In the genomic region with DNA sequence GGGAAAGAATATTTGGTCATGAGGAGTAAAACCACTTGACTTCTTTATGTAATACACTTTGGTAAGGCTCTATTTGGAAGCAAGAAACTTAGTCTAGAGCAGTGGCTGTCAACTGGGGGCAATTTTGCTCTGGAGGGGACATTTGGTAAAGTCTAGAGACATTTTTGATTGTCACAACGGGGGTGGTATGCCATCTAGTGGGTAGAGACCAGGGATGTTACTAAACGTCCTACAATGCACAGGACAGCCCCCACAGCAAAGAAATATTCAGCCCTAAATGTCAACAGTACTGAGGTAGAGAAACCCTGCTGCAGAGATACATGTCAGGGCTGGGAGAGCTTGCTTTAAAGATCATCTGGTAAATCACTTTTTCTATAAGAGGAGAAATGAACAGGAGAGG, we compare ENCODE assay signal across 11 cellular contexts. TPM values are rescaled to one million over a fixed set of nuclear protein-coding genes. Genes with fewer than 3 reads are reported as not detected.
DNase-seq lines count a peak whose midpoint lies in the region; ATAC-seq and TF ChIP-seq lines count a peak whose summit lies in the region.
"Had no signal": no experiment of that assay in that cellular context is flagged by ENCODE, and none has a peak within 500 bp of the region (broad histone marks: within the 10 kb centered on the region; RNA-seq: fewer than 3 reads in every experiment).

No MANE protein-coding gene starts in this region.

- peak; percentile 21 for TF ChIP-seq CTCF in upper lobe of right lung (IDR thresholded peaks at IDR 0.05)

- H3K27ac Mint-ChIP-seq in stimulated activated naive CD8-positive, alpha-beta T cell treated with anti-CD3 and anti-CD28 coated beads, Interleukin-15, amount 100 ng/mL, for 72 hours = no peak overlapping the region
- H3K27ac Mint-ChIP-seq: brain had no signal

- H3K36me3 ChIP-seq in upper lobe of right lung = peaks cover 43% of the 10 kb centered on the region

- DNase-seq in stimulated activated naive CD8-positive, alpha-beta T cell treated with anti-CD3 and anti-CD28 coated beads, Interleukin-15, Interleukin-2, amounts not matched to agents 100 U/mL and 50 U/mL, for 24 hours = no peak
- no peak for DNase-seq in stimulated activated naive CD8-positive, alpha-beta T cell treated with anti-CD3 and anti-CD28 coated beads, Interleukin-15, amount 100 ng/mL, for 72 hours
- DNase-seq in NAMALWA (ENCODE audit: low spot score) (peak; percentile 73), dermis microvascular lymphatic vessel endothelial cell (ENCODE audit: low read depth in 2 of 2) (peak; percentile 21 to 40), upper lobe of right lung (no peak), NCI-H2171 (lab: John Stamatoyannopoulos, UW) (no peak)
- no peak for DNase-seq in stimulated activated CD4-positive, alpha-beta T cell treated with anti-CD3 and anti-CD28 coated beads, Interleukin-15, amount 100 ng/mL, for 24 hours

- H3K27me3 Mint-ChIP-seq in stimulated activated naive CD8-positive, alpha-beta T cell treated with anti-CD3 and anti-CD28 coated beads, Interleukin-15, amount 100 ng/mL, for 72 hours = no peaks in the 10 kb centered on the region

- peak; percentile 49 for ATAC-seq in stimulated activated naive CD8-positive, alpha-beta T cell treated with anti-CD3 and anti-CD28 coated beads, Interleukin-15, Interleukin-2, amounts not matched to agents 100 U/mL and 50 U/mL, for 24 hours
- ATAC-seq in stimulated activated naive CD8-positive, alpha-beta T cell treated with anti-CD3 and anti-CD28 coated beads, Interleukin-15, amount 100 ng/mL, for 72 hours = no peak
- peak; percentile 15 for ATAC-seq in upper lobe of right lung
- no peak for ATAC-seq in HG02884 (IDR thresholded peaks at IDR 0.05; ENCODE audit: unreplicated experiment)

- no peak overlapping the region for H3K4me3 Mint-ChIP-seq in stimulated activated naive CD8-positive, alpha-beta T cell treated with anti-CD3 and anti-CD28 coated beads, Interleukin-15, amount 100 ng/mL, for 72 hours
- H3K4me3 Mint-ChIP-seq: brain, neural crest cell had no signal

- no peaks in the 10 kb centered on the region for H3K9me3 Mint-ChIP-seq in stimulated activated naive CD8-positive, alpha-beta T cell treated with anti-CD3 and anti-CD28 coated beads, Interleukin-15, amount 100 ng/mL, for 72 hours
- H3K9me3 Mint-ChIP-seq: neural crest cell had no signal

- no peaks in the 10 kb centered on the region for H3K4me1 ChIP-seq in upper lobe of right lung

- H3K4me1 Mint-ChIP-seq in stimulated activated naive CD8-positive, alpha-beta T cell treated with anti-CD3 and anti-CD28 coated beads, Interleukin-15, amount 100 ng/mL, for 72 hours = no peaks in the 10 kb centered on the region
- H3K4me1 Mint-ChIP-seq: brain, neural crest cell had no signal

- no peak overlapping the region for H3K4me3 ChIP-seq in upper lobe of right lung

- intact Hi-C loops in upper lobe of right lung (cut with DNase I) = no loop called here

- no peak overlapping the region for H3K27ac ChIP-seq in upper lobe of right lung
- H3K27ac ChIP-seq: RWPE1 had no signal

- H3K9me3 ChIP-seq in upper lobe of right lung = no peaks in the 10 kb centered on the region

- H3K27me3 ChIP-seq in upper lobe of right lung = no peaks in the 10 kb centered on the region

RNA-seq across cellular contexts. Expression of gene FUCA1, which starts 13.5 kb away (rescaled TPM):
- 10.0 and 23.4 TPM in 2 replicates for total RNA-seq in dermis microvascular lymphatic vessel endothelial cell
- 44.4 TPM for total RNA-seq in upper lobe of right lung

RNA-seq across cellular contexts. Expression of gene HMGCL, which starts 29.3 kb away (rescaled TPM):
- total RNA-seq in dermis microvascular lymphatic vessel endothelial cell (37.7 and 46.3 TPM in 2 replicates), upper lobe of right lung (40.1 TPM)

RNA-seq across cellular contexts. Expression of gene GALE, which starts 54.0 kb away (rescaled TPM):
- total RNA-seq in dermis microvascular lymphatic vessel endothelial cell (19.6 and 25.8 TPM in 2 replicates), upper lobe of right lung (62.9 TPM)

RNA-seq across cellular contexts. Expression of gene CNR2, which starts 58.6 kb away (rescaled TPM):
- total RNA-seq in dermis microvascular lymphatic vessel endothelial cell = not detected in 2 replicates
- total RNA-seq in upper lobe of right lung = 0.06 TPM
- total RNA-seq: neural crest cell had no signal

Comparison
In these comparisons a context has a peak if more than half of its experiments do, and no peak if none do; other contexts are left out.
1. ATAC-seq: peak in stimulated activated naive CD8-positive, alpha-beta T cell treated with anti-CD3 and anti-CD28 coated beads, Interleukin-15, Interleukin-2, amounts not matched to agents 100 U/mL and 50 U/mL, for 24 hours (single experiment) and upper lobe of right lung (single experiment); none in stimulated activated naive CD8-positive, alpha-beta T cell treated with anti-CD3 and anti-CD28 coated beads, Interleukin-15, amount 100 ng/mL, for 72 hours (single experiment) and HG02884 (single experiment).
2. DNase-seq: peak in NAMALWA (single experiment) and dermis microvascular lymphatic vessel endothelial cell (2 of 2); none in stimulated activated naive CD8-positive, alpha-beta T cell treated with anti-CD3 and anti-CD28 coated beads, Interleukin-15, Interleukin-2, amounts not matched to agents 100 U/mL and 50 U/mL, for 24 hours (single experiment), stimulated activated naive CD8-positive, alpha-beta T cell treated with anti-CD3 and anti-CD28 coated beads, Interleukin-15, amount 100 ng/mL, for 72 hours (0 of 2), upper lobe of right lung (single experiment), NCI-H2171 (single experiment) and stimulated activated CD4-positive, alpha-beta T cell treated with anti-CD3 and anti-CD28 coated beads, Interleukin-15, amount 100 ng/mL, for 24 hours (single experiment).